Comparison of ENCODE assay signal across 9 cellular contexts in genomic region chr17:76241205-76241539, GRCh38. TPM values are rescaled to one million over a fixed set of nuclear protein-coding genes. Genes with fewer than 3 reads are reported as not detected.
DNase-seq lines count a peak whose midpoint lies in the region; ATAC-seq and TF ChIP-seq lines count a peak whose summit lies in the region.
"Had no signal": no experiment of that assay in that cellular context is flagged by ENCODE, and none has a peak within 500 bp of the region (broad histone marks: within the 10 kb centered on the region; RNA-seq: fewer than 3 reads in every experiment).

No MANE protein-coding gene starts in this region.

- peak overlapping the region; percentile 85 for H3K27ac Mint-ChIP-seq in activated CD4-positive, alpha-beta memory T cell treated with anti-CD3 and anti-CD28 coated beads, Interleukin-2, amount 10 ng/mL, durations not matched to agents 7 days and 5 days

- peak; percentile 52 for ATAC-seq in left ventricle myocardium superior
- peak; percentile 66 for ATAC-seq in sciatic nerve

- peaks cover 77% of the 10 kb centered on the region for H3K4me1 Mint-ChIP-seq in activated CD4-positive, alpha-beta memory T cell treated with anti-CD3 and anti-CD28 coated beads, Interleukin-2, amount 10 ng/mL, durations not matched to agents 7 days and 5 days

- POLR2A ChIA-PET in activated CD4-positive, alpha-beta memory T cell treated with anti-CD3 and anti-CD28 coated beads, Interleukin-2, amount 10 ng/mL, durations not matched to agents 7 days and 5 days (lab: Charles Lee): interaction anchor here (0.6 to 27.4 kb wide), 16 partner anchors 8 to 252 kb away, joined by 3 to 1335 read pairs (median 6); partner anchors contain the start of genes FOXJ1 and UBALD2

- peaks cover 2% of the 10 kb centered on the region for H3K9me3 Mint-ChIP-seq in activated CD4-positive, alpha-beta memory T cell treated with anti-CD3 and anti-CD28 coated beads, Interleukin-2, amount 10 ng/mL, durations not matched to agents 7 days and 5 days

- CTCF ChIA-PET in activated CD4-positive, alpha-beta memory T cell treated with anti-CD3 and anti-CD28 coated beads, Interleukin-2, amount 10 ng/mL, durations not matched to agents 7 days and 5 days (lab: Charles Lee): interaction anchor here (0.8 to 1.3 kb wide), 3 partner anchors 25 to 61 kb away, joined by 3 read pairs; no protein-coding TSS in a partner anchor

- H3K27me3 Mint-ChIP-seq in activated CD4-positive, alpha-beta memory T cell treated with anti-CD3 and anti-CD28 coated beads, Interleukin-2, amount 10 ng/mL, durations not matched to agents 7 days and 5 days: peaks cover 7% of the 10 kb centered on the region

- H3K4me3 ChIP-seq in GM12864 (ENCODE audit: low read depth, low read length): peak overlapping the region; percentile 54

- peak overlapping the region; percentile 77 for H3K4me3 Mint-ChIP-seq in activated CD4-positive, alpha-beta memory T cell treated with anti-CD3 and anti-CD28 coated beads, Interleukin-2, amount 10 ng/mL, durations not matched to agents 7 days and 5 days

- TF ChIP-seq CTCF in GM12864 (IDR thresholded peaks at IDR 0.05; ENCODE audit: low read depth, low read length, missing control alignments): no peak

- intact Hi-C loops in left ventricle myocardium superior (cut with micrococcal nuclease): no loop called here
- intact Hi-C loops in sciatic nerve (cut with DNase I): no loop called here

- DNase-seq in GM12864 (ENCODE audit: low read depth) (no peak), left ventricle myocardium superior (peak; percentile 59), sciatic nerve (ENCODE audit: low spot score) (no peak), A172 (ENCODE audit: low spot score) (no peak), SHP77 treated with DMSO at 0.1 percent for 48 hours (lab: John Stamatoyannopoulos, UW) (no peak), DMS53 (lab: John Stamatoyannopoulos, UW) (no peak)
- DNase-seq in activated CD4-positive, alpha-beta memory T cell treated with anti-CD3 and anti-CD28 coated beads, Interleukin-2, amount 10 ng/mL, durations not matched to agents 7 days and 5 days: no peak
- no peak for DNase-seq in effector CD4-positive, alpha-beta T cell
- DNase-seq: GOT3 had no signal

- H3K36me3 Mint-ChIP-seq in activated CD4-positive, alpha-beta memory T cell treated with anti-CD3 and anti-CD28 coated beads, Interleukin-2, amount 10 ng/mL, durations not matched to agents 7 days and 5 days (ENCODE audit: low read depth): peaks cover 33% of the 10 kb centered on the region

RNA-seq across cellular contexts. Expression of gene RNF157, which starts 0.9 kb away (rescaled TPM):
- total RNA-seq in activated CD4-positive, alpha-beta memory T cell treated with anti-CD3 and anti-CD28 coated beads, Interleukin-2, amount 10 ng/mL, durations not matched to agents 7 days and 5 days: 10 to 100 TPM; 79.8 to 83.9 TPM
- total RNA-seq in left ventricle myocardium superior (18.0 TPM), sciatic nerve (15.8 TPM)
- 7.0 and 8.3 TPM in 2 replicates for total RNA-seq in A172 (2014; rRNA removed; shearing (Covaris generic))

RNA-seq across cellular contexts. Expression of gene UBALD2, which starts 24.0 kb away (rescaled TPM):
- 100 to 1,000 TPM; 524 to 546 TPM for total RNA-seq in activated CD4-positive, alpha-beta memory T cell treated with anti-CD3 and anti-CD28 coated beads, Interleukin-2, amount 10 ng/mL, durations not matched to agents 7 days and 5 days
- total RNA-seq in left ventricle myocardium superior (35.4 TPM), sciatic nerve (38.4 TPM)
- 2.7 and 6.5 TPM in 2 replicates for total RNA-seq in A172 (2014; rRNA removed; shearing (Covaris generic))

Comparison
In these comparisons a context has a peak if more than half of its experiments do, and no peak if none do; other contexts are left out.
1. RNA of gene UBALD2, which starts 24.0 kb away (total RNA-seq): 524 to 546 TPM in activated CD4-positive, alpha-beta memory T cell treated with anti-CD3 and anti-CD28 coated beads, Interleukin-2, amount 10 ng/mL, durations not matched to agents 7 days and 5 days; 38.4 TPM in sciatic nerve (single experiment), 35.4 TPM in left ventricle myocardium superior (single experiment) and 2.7 to 6.5 TPM in A172; every median in the first group is over 10 times any median in the second.